Comparison of ENCODE assay signal across 13 cellular contexts in the genomic region with DNA sequence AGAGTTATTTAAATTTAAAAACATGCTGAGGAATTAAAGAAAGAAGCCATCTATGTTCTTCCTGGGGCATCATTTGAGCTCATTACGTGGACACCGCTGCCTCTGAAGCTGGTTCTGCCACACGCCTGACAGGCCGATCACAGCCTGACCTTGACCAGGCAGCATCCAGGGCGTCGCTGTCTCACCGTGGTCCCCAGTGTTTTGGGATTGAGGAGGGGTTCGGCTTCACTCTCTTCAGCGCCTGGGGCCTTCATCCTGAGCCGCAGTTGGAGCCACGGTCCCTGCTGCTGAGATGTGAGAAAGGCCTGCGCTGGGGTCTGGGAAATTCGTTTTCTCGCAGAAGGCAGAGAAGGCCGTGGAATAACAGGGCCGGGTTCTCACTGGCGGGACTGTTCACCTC.
"Had no signal": no experiment of that assay in that cellular context is flagged by ENCODE, and none has a peak within 500 bp of the region (broad histone marks: within the 10 kb centered on the region; RNA-seq: fewer than 3 reads in every experiment).

No MANE protein-coding gene starts in this region.

- H3K4me3 Mint-ChIP-seq: activated CD4-positive, alpha-beta memory T cell treated with anti-CD3 and anti-CD28 coated beads for 36 hours; activated naive CD4-positive, alpha-beta T cell treated with anti-CD3 and anti-CD28 coated beads for 36 hours; activated naive CD8-positive, alpha-beta T cell treated with anti-CD3 and anti-CD28 coated beads, Interleukin-2, amount 10 ng/mL, durations not matched to agents 7 days and 5 days; natural killer cell treated with Interleukin-12 subunit alpha and Interleukin-12 subunit beta and Interleukin-15 and Interleukin-18, amount 100 ng/mL, for 72 hours; stimulated activated naive B cell treated with anti-CD40 and anti-IgM and Interleukin-4, amounts not matched to agents 10 μg/mL and 1 μg/mL and 100 μg/mL, for 72 hours had no signal

- ATAC-seq: natural killer cell treated with Interleukin-12 subunit alpha and Interleukin-12 subunit beta and Interleukin-15 and Interleukin-18, amount 100 ng/mL, for 72 hours; stimulated activated naive B cell treated with anti-CD40 and anti-IgM and Interleukin-4, amounts not matched to agents 10 μg/mL and 1 μg/mL and 100 μg/mL, for 72 hours had no signal

- H3K36me3 Mint-ChIP-seq: activated CD4-positive, alpha-beta memory T cell treated with anti-CD3 and anti-CD28 coated beads for 36 hours; activated naive CD8-positive, alpha-beta T cell treated with anti-CD3 and anti-CD28 coated beads, Interleukin-2, amount 10 ng/mL, durations not matched to agents 7 days and 5 days; natural killer cell treated with Interleukin-12 subunit alpha and Interleukin-12 subunit beta and Interleukin-15 and Interleukin-18, amount 100 ng/mL, for 72 hours had no signal

- H3K4me2 ChIP-seq: smooth muscle cell had no signal

- H3K4me1 ChIP-seq: thyroid gland had no signal

- H3K27ac Mint-ChIP-seq: activated naive CD8-positive, alpha-beta T cell treated with anti-CD3 and anti-CD28 coated beads, Interleukin-2, amount 10 ng/mL, durations not matched to agents 7 days and 5 days; natural killer cell treated with Interleukin-12 subunit alpha and Interleukin-12 subunit beta and Interleukin-15 and Interleukin-18, amount 100 ng/mL, for 72 hours; stimulated activated naive B cell treated with anti-CD40 and anti-IgM and Interleukin-4, amounts not matched to agents 10 μg/mL and 1 μg/mL and 100 μg/mL, for 72 hours had no signal

- H3K9me3 ChIP-seq: esophagus muscularis mucosa, sigmoid colon, thyroid gland had no signal

- H3K4me3 ChIP-seq: esophagus muscularis mucosa, sigmoid colon, smooth muscle cell, thyroid gland had no signal

- H3K36me3 ChIP-seq: sigmoid colon, thyroid gland had no signal

- DNase-seq: activated naive CD8-positive, alpha-beta T cell treated with anti-CD3 and anti-CD28 coated beads, Interleukin-2, amount 10 ng/mL, durations not matched to agents 7 days and 5 days; amniotic stem cell; dermis blood vessel endothelial cell; effector memory CD4-positive, alpha-beta T cell; sigmoid colon; stimulated activated naive B cell treated with anti-CD40 and anti-IgM and Interleukin-4, amounts not matched to agents 10 μg/mL and 1 μg/mL and 100 μg/mL, for 72 hours; SW 1271; thyroid gland had no signal

- H3K27me3 ChIP-seq: esophagus muscularis mucosa, sigmoid colon, thyroid gland had no signal

- H3K27ac ChIP-seq: esophagus muscularis mucosa, thyroid gland had no signal

- H3K9me3 Mint-ChIP-seq: activated CD4-positive, alpha-beta memory T cell treated with anti-CD3 and anti-CD28 coated beads for 36 hours; activated naive CD4-positive, alpha-beta T cell treated with anti-CD3 and anti-CD28 coated beads for 36 hours; activated naive CD8-positive, alpha-beta T cell treated with anti-CD3 and anti-CD28 coated beads, Interleukin-2, amount 10 ng/mL, durations not matched to agents 7 days and 5 days; natural killer cell treated with Interleukin-12 subunit alpha and Interleukin-12 subunit beta and Interleukin-15 and Interleukin-18, amount 100 ng/mL, for 72 hours; stimulated activated naive B cell treated with anti-CD40 and anti-IgM and Interleukin-4, amounts not matched to agents 10 μg/mL and 1 μg/mL and 100 μg/mL, for 72 hours had no signal

- H3K27me3 Mint-ChIP-seq: activated CD4-positive, alpha-beta memory T cell treated with anti-CD3 and anti-CD28 coated beads for 36 hours; activated naive CD8-positive, alpha-beta T cell treated with anti-CD3 and anti-CD28 coated beads, Interleukin-2, amount 10 ng/mL, durations not matched to agents 7 days and 5 days; natural killer cell treated with Interleukin-12 subunit alpha and Interleukin-12 subunit beta and Interleukin-15 and Interleukin-18, amount 100 ng/mL, for 72 hours; stimulated activated naive B cell treated with anti-CD40 and anti-IgM and Interleukin-4, amounts not matched to agents 10 μg/mL and 1 μg/mL and 100 μg/mL, for 72 hours had no signal
